Comparison of ENCODE assay signal across 23 cellular contexts in genomic region chr2:36951030-36951518, GRCh38. TPM values are rescaled to one million over a fixed set of nuclear protein-coding genes. Genes with fewer than 3 reads are reported as not detected.
A peak's percentile ranks its signal among the peaks of the same experiment; 100 is the strongest.
DNase-seq lines count a peak whose midpoint lies in the region; ATAC-seq, FAIRE-seq and TF ChIP-seq lines count a peak whose summit lies in the region.
"Had no signal": no experiment of that assay in that cellular context is flagged by ENCODE, and none has a peak within 500 bp of the region (broad histone marks: within the 10 kb centered on the region; RNA-seq: fewer than 3 reads in every experiment).

No MANE protein-coding gene starts in this region.

- peak overlapping the region in 7 of 10 donors; percentile 8 to 59 (median 32) for H3K27ac ChIP-seq in heart right ventricle
- peak overlapping the region in 1 of 2 donors; percentile 52 for H3K27ac ChIP-seq in right atrium auricular region
- H3K27ac ChIP-seq in K562 (ENCODE audit: extremely low read depth, low read depth, low read length): no peak overlapping the region
- peak overlapping the region; percentile 96 for H3K27ac ChIP-seq in keratinocyte (ENCODE audit: control insufficient read depth, insufficient read depth, low read length)
- H3K27ac ChIP-seq: lower lobe of right lung had no signal

- WGBS in heart right ventricle, 2 donors: 60 to 69% methylated on average over 2 of the region's 2 CpGs
- WGBS in K562 (ENCODE audit: insufficient coverage, low coverage, missing lambda C conversion rate): 71% methylated on average over 2 of the region's 2 CpGs

- in situ Hi-C loops in K562 (cut with MboI): no loop called here

- POLR2A ChIA-PET in K562 (lab: Yijun Ruan, JAX): interaction anchor here (0.8 to 1.9 kb wide), 2 partner anchors 10 to 16 kb away, joined by 3 to 4 read pairs; partner anchors contain the start of gene STRN

- H3K4me3 ChIP-seq in heart right ventricle: no peak overlapping the region
- no peak overlapping the region for H3K4me3 ChIP-seq in right atrium auricular region
- no peak overlapping the region for H3K4me3 ChIP-seq in K562
- no peak overlapping the region for H3K4me3 ChIP-seq in keratinocyte (ENCODE audit: control insufficient read depth in 2 of 3, extremely low read depth in 1 of 3, insufficient read depth in 2 of 3, low read depth in 1 of 3, low read length in 3 of 3)
- H3K4me3 ChIP-seq: HAP-1, lower lobe of right lung had no signal

- intact Hi-C loops in heart right ventricle (cut with DNase I) (no loop called here), K562 (cut with micrococcal nuclease) (no loop called here)

- CTCF ChIA-PET in K562 (lab: Yijun Ruan, JAX; ENCODE audit: low intra/inter-chr PET ratio): no interaction called here

- TF ChIP-seq RAD21 in K562 (CRISPR knock-in tag; conservative IDR thresholded peaks at IDR 0.05 in 1 of 2, IDR thresholded peaks at IDR 0.05 in 1 of 2): no peak

- no TSS peak for BruUV-seq in K562 (replicated peaks; lab: Mats Ljungman, UMichigan)

- H3K9me3 ChIP-seq in heart right ventricle: no peaks in the 10 kb centered on the region
- H3K9me3 ChIP-seq in right atrium auricular region: no peaks in the 10 kb centered on the region
- H3K9me3 ChIP-seq in K562 (replicated peaks; ENCODE audit: control insufficient read depth, insufficient read depth, low read depth, low read length): no peaks in the 10 kb centered on the region
- H3K9me3 ChIP-seq in keratinocyte (ENCODE audit: control insufficient read depth, low read depth, low read length): no peaks in the 10 kb centered on the region
- H3K9me3 ChIP-seq: HAP-1, lower lobe of right lung had no signal

- H3K4me1 ChIP-seq in heart right ventricle (peaks cover 5 to 51% (median 24%) of the 10 kb centered on the region in 9 donors), right atrium auricular region (peaks cover 0 to 25% of the 10 kb centered on the region in 2 donors), K562 (replicated peaks in 1 of 2; ENCODE audit: control insufficient read depth in 2 of 2, insufficient read depth in 2 of 2, low read length in 2 of 2) (peaks cover 0 to 9% of the 10 kb centered on the region in 2 experiments; a peak in 2 of 5 replicates), keratinocyte (ENCODE audit: control insufficient read depth, extremely low read depth, insufficient read depth, low read length) (peaks cover 24% of the 10 kb centered on the region)
- H3K4me1 ChIP-seq: HAP-1 had no signal

- H3K79me2 ChIP-seq in K562 (ENCODE audit: control insufficient read depth, insufficient read depth, low read length) (peaks cover 53% of the 10 kb centered on the region), keratinocyte (ENCODE audit: control insufficient read depth, insufficient read depth, low read length) (peaks cover 62% of the 10 kb centered on the region)

- H3K27me3 ChIP-seq in heart right ventricle (no peaks in the 10 kb centered on the region), right atrium auricular region (no peaks in the 10 kb centered on the region), K562 (ENCODE audit: control insufficient read depth in 2 of 2, insufficient read depth in 2 of 2, low read length in 2 of 2) (no peaks in the 10 kb centered on the region), keratinocyte (ENCODE audit: control insufficient read depth, extremely low read depth, insufficient read depth, low read length) (no peaks in the 10 kb centered on the region)

- DNase-seq in heart right ventricle: no peak
- DNase-seq in right atrium auricular region (ENCODE audit: low spot score): no peak
- DNase-seq in K562 (ENCODE audit: extremely low read depth in 1 of 4, low spot score in 3 of 4): peak in 1 of 4 experiments; percentile 20
- DNase-seq in keratinocyte (ENCODE audit: low read depth, low spot score): no peak
- DNase-seq in NCI-H1105 (lab: John Stamatoyannopoulos, UW): no peak
- DNase-seq in COLO668 (lab: John Stamatoyannopoulos, UW; ENCODE audit: unreplicated experiment): no peak
- no peak for DNase-seq in NCI-H187 (lab: John Stamatoyannopoulos, UW)
- DNase-seq: activated CD8-positive, alpha-beta memory T cell treated with anti-CD3 and anti-CD28 coated beads, Interleukin-2, amount 10 ng/mL, durations not matched to agents 7 days and 5 days; activated gamma-delta T cell treated with Interleukin-2 at 50 U/mL for 16 hours; CD4-positive, alpha-beta memory T cell; DMS79 treated with DMSO at 0.1 percent for 48 hours; erythroblast; lower lobe of right lung; MM.1S; NCI-H1930; NCI-H446 treated with DMSO at 0.1 percent for 48 hours; SHP77 treated with DMSO at 0.1 percent for 48 hours; stimulated activated naive CD8-positive, alpha-beta T cell treated with anti-CD3 and anti-CD28 coated beads, Interleukin-15, Interleukin-2, amounts not matched to agents 100 U/mL and 50 U/mL, for 24 hours; T-helper 17 cell had no signal

- H3K36me3 ChIP-seq in heart right ventricle (no peaks in the 10 kb centered on the region), right atrium auricular region (no peaks in the 10 kb centered on the region), K562 (ENCODE audit: control insufficient read depth, insufficient read depth, low read length) (peaks cover 3% of the 10 kb centered on the region; the same call in 1 of the 3 replicates), keratinocyte (ENCODE audit: control insufficient read depth in 2 of 2, extremely low read depth in 1 of 2, insufficient read depth in 2 of 2, low read length in 2 of 2) (no peaks in the 10 kb centered on the region)
- H3K36me3 ChIP-seq: HAP-1, lower lobe of right lung had no signal

- H2AFZ ChIP-seq in K562 (ENCODE audit: low read depth, low read length) (no peak overlapping the region), keratinocyte (ENCODE audit: control insufficient read depth, low read length) (no peak overlapping the region)

- no peak for TF ChIP-seq POLR2A in K562 (conservative IDR thresholded peaks at IDR 0.05)

- ATAC-seq in heart right ventricle (peak in 4 of 8 donors; percentile 26 to 55 (median 38)), K562 (peak; percentile 41), GM21367 (IDR thresholded peaks at IDR 0.05; ENCODE audit: unreplicated experiment) (no peak)
- ATAC-seq: activated CD8-positive, alpha-beta memory T cell treated with anti-CD3 and anti-CD28 coated beads, Interleukin-2, amount 10 ng/mL, durations not matched to agents 7 days and 5 days; T-helper 17 cell had no signal

- no peak for TF ChIP-seq CTCF in heart right ventricle (IDR thresholded peaks at IDR 0.05)
- no peak for TF ChIP-seq CTCF in right atrium auricular region (IDR thresholded peaks at IDR 0.05)
- no peak for TF ChIP-seq CTCF in K562 (IDR thresholded peaks at IDR 0.05 in 2 of 3, conservative IDR thresholded peaks at IDR 0.05 in 1 of 3; ENCODE audit: insufficient read depth in 2 of 3, low read depth in 1 of 3, low read length in 3 of 3)
- TF ChIP-seq CTCF in keratinocyte (optimal IDR thresholded peaks at IDR 0.05 in 1 of 3, IDR thresholded peaks at IDR 0.05 in 1 of 3, conservative IDR thresholded peaks at IDR 0.05 in 1 of 3; ENCODE audit: extremely low read depth in 1 of 3, insufficient read depth in 2 of 3, low read length in 3 of 3): no peak

- H4K20me1 ChIP-seq in K562 (replicated peaks; ENCODE audit: control insufficient read depth, insufficient read depth, low read length) (no peaks in the 10 kb centered on the region), keratinocyte (ENCODE audit: control insufficient read depth, extremely low read depth, insufficient read depth, low read length) (no peaks in the 10 kb centered on the region)

- dilution Hi-C loops in keratinocyte (cut with MboI; ENCODE audit: extremely low pct_ligation_motif_present, low sequenced_read_pairs): no loop called here

- H3K4me2 ChIP-seq in K562 (ENCODE audit: insufficient read depth, low read length) (no peak overlapping the region), keratinocyte (ENCODE audit: control insufficient read depth, extremely low read depth, insufficient read depth, low read depth, low read length) (peak overlapping the region; percentile 58)

- peak; percentile 51 for FAIRE-seq in K562 (lab: Jason Lieb, UNC)
- peak; percentile 66 for FAIRE-seq in keratinocyte (lab: Jason Lieb, UNC)
- FAIRE-seq: astrocyte, urothelium cell line had no signal

- no peaks in the 10 kb centered on the region for H3K9me1 ChIP-seq in K562 (ENCODE audit: control insufficient read depth, insufficient read depth, low read length)
- no peaks in the 10 kb centered on the region for H3K9me1 ChIP-seq in keratinocyte (ENCODE audit: control insufficient read depth, extremely low read depth, insufficient read depth, low read length)

- no peak overlapping the region for H3K9ac ChIP-seq in K562 (ENCODE audit: insufficient read depth in 1 of 2, low read depth in 2 of 2, low read length in 2 of 2)
- H3K9ac ChIP-seq in keratinocyte (ENCODE audit: control insufficient read depth, extremely low read depth, insufficient read depth, low read length): no peak overlapping the region

- TF ChIP-seq EP300 in K562 (IDR thresholded peaks at IDR 0.05; ENCODE audit: low read length): no peak

RNA-seq across cellular contexts. Expression of gene STRN, which starts 15.3 kb away (rescaled TPM):
- total RNA-seq in heart right ventricle (100 to 1,000 TPM in 2 of 10 donors, 10 to 100 TPM in 8; 37.0 to 102 (median 67.8) TPM), right atrium auricular region (10 to 100 TPM; 29.2 to 34.5 TPM), K562 (2014; rRNA removed) (12.8 and 13.4 TPM in 2 replicates), K562 (2014; rRNA removed; fragmentation: Illumina TruSeq; extraction: Trizol) (23.6 and 30.9 TPM in 2 replicates), K562 (2015; rRNA removed; fragmentation: Illumina TruSeq; extraction: Trizol) (18.1 and 20.0 TPM in 2 replicates), K562 (2021) (26.4 and 29.1 TPM in 2 replicates)
- polyA plus RNA-seq in heart right ventricle (10 to 100 TPM in 1 of 2 donors, 1 to 10 TPM in 1; 8.6 to 12.2 TPM), K562 (2011; rRNA removed) (24.2 and 31.2 TPM in 2 replicates), K562 (2014; fragmentation: Illumina TruSeq; extraction: Trizol) (19.2 and 22.4 TPM in 2 replicates), K562 (2014; fragmentation: Nextera tagmentation; extraction: Ambion mirVana) (1 to 10 TPM; 1.3 to 1.6 TPM), K562 (2014; rRNA removed) (11.4 and 12.8 TPM in 2 replicates), keratinocyte (16.3 to 29.3 TPM (median 22.5 TPM) in 3 replicates)
- 8.8 and 32.4 TPM in 2 replicates for total RNA-seq in K562 (2011; cell fraction: chromatin; rRNA removed; ENCODE audit: low replicate concordance)
- total RNA-seq in K562 (2011; cell fraction: nucleolus; rRNA removed): 3.0 and 5.8 TPM in 2 replicates
- total RNA-seq in K562 (2011; cell fraction: nucleoplasm; rRNA removed): 12.8 and 26.0 TPM in 2 replicates
- polyA plus RNA-seq in K562 (2011; cell fraction: cytosol; rRNA removed): 11.4 and 12.9 TPM in 2 replicates
- polyA plus RNA-seq in K562 (2011; cell fraction: nucleus; rRNA removed): 14.0 and 19.6 TPM in 2 replicates
- polyA plus RNA-seq in K562 (2012): 13.4 and 16.0 TPM in 2 replicates
- polyA minus RNA-seq in K562 (2011; rRNA and poly(A)+ RNA removed): 82.1 and 87.5 TPM in 2 replicates
- polyA minus RNA-seq in K562 (2011; cell fraction: cytosol; rRNA and poly(A)+ RNA removed): 19.7 and 28.7 TPM in 2 replicates
- 9.0 and 18.2 TPM in 2 replicates for polyA minus RNA-seq in K562 (2011; cell fraction: nucleus; rRNA and poly(A)+ RNA removed)
- polyA plus RNA-seq in keratinocyte (2011; ENCODE audit: low read depth): 37.7 TPM
- 9.2 and 22.2 TPM in 2 replicates for polyA plus RNA-seq in keratinocyte (2011; cell fraction: cytosol; rRNA removed)
- 20.5 and 22.3 TPM in 2 replicates for polyA plus RNA-seq in keratinocyte (2011; cell fraction: nucleus; rRNA removed)
- polyA plus RNA-seq in keratinocyte (2012; ENCODE audit: low replicate concordance): 15.5 and 19.5 TPM in 2 replicates
- 15.5 to 54.1 TPM (median 36.8 TPM) in 3 replicates for polyA minus RNA-seq in keratinocyte
- polyA minus RNA-seq in keratinocyte (2011; cell fraction: cytosol; rRNA and poly(A)+ RNA removed): 14.6 TPM
- polyA minus RNA-seq in keratinocyte (2011; cell fraction: nucleus; rRNA and poly(A)+ RNA removed): 18.1 and 40.1 TPM in 2 replicates
